In genomic region chr15:41416742-41417417, GRCh38 we compare ENCODE assay signal across 8 cellular contexts. TPM values are rescaled to one million over a fixed set of nuclear protein-coding genes. Genes with fewer than 3 reads are reported as not detected.
DNase-seq lines count a peak whose midpoint lies in the region; FAIRE-seq and TF ChIP-seq lines count a peak whose summit lies in the region.

RTF1 (plus strand) TSS chr15:41417095; CDS start chr15:41417116, 21 bp downstream.

- no peaks in the 10 kb centered on the region for H3K36me3 Mint-ChIP-seq in neural crest cell (ENCODE audit: low read depth)

- DNase-seq in EL, result peak; percentile 89
- peak; percentile 83 for DNase-seq in H54 (ENCODE audit: insufficient read length, low spot score)
- DNase-seq in M059J (ENCODE audit: low read depth), result peak; percentile 83
- peak; percentile 76 for DNase-seq in SIG-M5 treated with dmso at 0.1 percent for 504 hours (lab: John Stamatoyannopoulos, UW; ENCODE audit: unreplicated experiment)
- peak; percentile 98 for DNase-seq in activated gamma-delta T cell treated with Interleukin-2 at 50 U/mL for 16 hours
- peak; percentile 91 for DNase-seq in fibroblast of villous mesenchyme (ENCODE audit: low read depth)
- peak; percentile 99 for DNase-seq in neural crest cell (ENCODE audit: low read depth, low spot score)
- peak; percentile 97 for DNase-seq in stomach

- H3K27ac Mint-ChIP-seq in neural crest cell (ENCODE audit: unreplicated experiment), result peak within 1 kb of the TSS; percentile 99

- TF ChIP-seq POLR2A in H54 (IDR thresholded peaks at IDR 0.05; ENCODE audit: low read depth, low read length) (peak; percentile 74), stomach (IDR thresholded peaks at IDR 0.05) (no peak)

- H3K9me3 ChIP-seq in stomach, result no peaks in the 10 kb centered on the region

- no peak for TF ChIP-seq CTCF in fibroblast of villous mesenchyme (IDR thresholded peaks at IDR 0.05; ENCODE audit: insufficient read depth, low read depth, low read length)
- TF ChIP-seq CTCF in neural crest cell (conservative IDR thresholded peaks at IDR 0.05), result no peak
- TF ChIP-seq CTCF in stomach (IDR thresholded peaks at IDR 0.05), result no peak

- 0 to 1% (median 0%) methylated on average over 14 to 74 of the region's 74 CpGs for WGBS in stomach, 5 donors

- intact Hi-C loops in stomach (cut with DNase I; ENCODE audit: low total_unique reads), result no loop called here

- no peak for TF ChIP-seq EP300 in stomach (IDR thresholded peaks at IDR 0.05)

- peak within 1 kb of the TSS; percentile 84 for H3K4me3 ChIP-seq in fibroblast of villous mesenchyme (ENCODE audit: low read depth, low read length)
- H3K4me3 ChIP-seq in stomach, result peak within 1 kb of the TSS; percentile 79 to 91 (median 82)

- no peaks in the 10 kb centered on the region for H3K27me3 ChIP-seq in stomach

- H3K4me3 Mint-ChIP-seq in neural crest cell, result peak within 1 kb of the TSS; percentile 94

- H3K9me3 Mint-ChIP-seq in neural crest cell, result no peaks in the 10 kb centered on the region

- no peaks in the 10 kb centered on the region for H3K36me3 ChIP-seq in stomach

- H3K27ac ChIP-seq in stomach, result peak within 1 kb of the TSS; percentile 84 to 94 (median 89)

- H3K4me1 ChIP-seq in stomach, result peaks cover 19 to 53% (median 35%) of the 10 kb centered on the region in 4 donors

- no peak for FAIRE-seq in H54 (lab: Jason Lieb, UNC)

- H3K27me3 Mint-ChIP-seq in neural crest cell (ENCODE audit: low read depth), result no peaks in the 10 kb centered on the region

- peaks cover 39% of the 10 kb centered on the region for H3K4me1 Mint-ChIP-seq in neural crest cell

RNA-seq across cellular contexts. Expression of gene RTF1, which starts in this region (rescaled TPM):
- 29.8 and 40.8 TPM in 2 replicates for total RNA-seq in M059J (2014; rRNA removed; shearing (Covaris generic))
- total RNA-seq in fibroblast of villous mesenchyme (30.0 and 37.1 TPM in 2 replicates), neural crest cell (65.8 and 66.3 TPM in 2 replicates), stomach (10 to 100 TPM in 4 of 5 donors, 1 to 10 TPM in 1; 8.8 to 47.9 (median 44.6) TPM)
- polyA plus RNA-seq in stomach, result 10 to 100 TPM; 13.4 to 46.0 (median 16.7) TPM

Comparison
In these comparisons a context has a peak if more than half of its experiments do, and no peak if none do; other contexts are left out.
1. Peak in every context shown above with its lines: DNase-seq, H3K4me3 ChIP-seq and H3K27ac ChIP-seq.